Comparison of ENCODE assay signal across 8 cellular contexts in the genomic region with DNA sequence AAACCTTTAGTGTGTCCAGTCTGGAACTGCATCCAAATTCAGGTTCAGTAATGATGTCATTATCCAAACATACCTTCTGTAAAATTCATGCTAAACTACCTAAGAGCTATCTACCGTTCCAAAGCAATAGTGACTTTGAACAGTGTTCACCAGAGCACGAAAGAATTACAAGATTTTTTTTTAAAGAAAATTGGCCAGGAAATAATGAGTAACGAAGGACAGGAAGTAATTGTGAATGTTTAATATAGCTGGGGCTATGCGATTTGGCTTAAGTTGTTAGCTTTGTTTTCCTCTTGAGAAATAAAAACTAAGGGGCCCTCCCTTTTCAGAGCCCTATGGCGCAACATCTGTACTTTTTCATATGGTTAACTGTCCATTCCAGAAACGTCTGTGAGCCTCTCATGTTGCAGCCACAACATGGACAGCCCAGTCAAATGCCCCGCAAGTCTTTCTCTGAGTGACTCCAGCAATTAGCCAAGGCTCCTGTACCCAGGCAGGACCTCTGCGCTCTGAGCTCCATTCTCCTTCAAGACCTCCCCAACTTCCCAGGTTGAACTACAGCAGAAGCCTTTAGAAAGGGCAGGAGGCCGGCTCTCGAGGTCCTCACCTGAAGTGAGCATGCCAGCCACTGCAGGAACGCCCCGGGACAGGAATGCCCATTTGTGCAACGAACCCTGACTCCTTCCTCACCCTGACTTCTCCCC. TPM values are rescaled to one million over a fixed set of nuclear protein-coding genes. Genes with fewer than 3 reads are reported as not detected.
A peak's percentile ranks its signal among the peaks of the same experiment; 100 is the strongest.
DNase-seq lines count a peak whose midpoint lies in the region; ATAC-seq and TF ChIP-seq lines count a peak whose summit lies in the region.

No MANE protein-coding gene starts in this region.

- H3K27ac ChIP-seq in SJCRH30: no peak overlapping the region

- H3K4me1 ChIP-seq in SJCRH30: no peaks in the 10 kb centered on the region

- TF ChIP-seq CTCF in GM12875 (IDR thresholded peaks at IDR 0.05; ENCODE audit: borderline replicate concordance, insufficient read depth, low read depth, low read length): no peak

- H3K9me3 ChIP-seq in SJCRH30 (replicated peaks): no peaks in the 10 kb centered on the region

- peak overlapping the region; percentile 94 for H3K4me3 ChIP-seq in GM12875 (ENCODE audit: low read depth, low read length)
- peak overlapping the region; percentile 59 for H3K4me3 ChIP-seq in SJCRH30

- DNase-seq in SJCRH30 (no peak), epidermal melanocyte (ENCODE audit: insufficient read length, low spot score) (peak; percentile 50), myocyte (ENCODE audit: low read depth) (peak; percentile 55), DMS153 treated with DMSO at 0.1 percent for 48 hours (lab: John Stamatoyannopoulos, UW; ENCODE audit: unreplicated experiment) (no peak), NCI-H1048 (lab: John Stamatoyannopoulos, UW) (no peak)

- no peaks in the 10 kb centered on the region; the same call in 1 of the 2 replicates for H3K27me3 ChIP-seq in SJCRH30

- no peaks in the 10 kb centered on the region for H3K36me3 ChIP-seq in SJCRH30

- ATAC-seq in HG02798 (IDR thresholded peaks at IDR 0.05; ENCODE audit: poor library complexity, unreplicated experiment) (peak; percentile 2), GM19455 (IDR thresholded peaks at IDR 0.05; ENCODE audit: unreplicated experiment) (no peak)

RNA-seq across cellular contexts. Expression of a gene that starts 0.6 kb away (rescaled TPM):
- total RNA-seq in SJCRH30 (2014; rRNA removed; shearing (Covaris generic)): 0.48 and 0.75 TPM in 2 replicates
- total RNA-seq in myocyte: 13.9 and 21.3 TPM in 2 replicates
- polyA plus RNA-seq in myocyte (2012): 8.4 TPM

RNA-seq across cellular contexts. Expression of a gene that starts 37.4 kb away (rescaled TPM):
- total RNA-seq in SJCRH30 (2014; rRNA removed; shearing (Covaris generic)): 0.48 and 0.95 TPM in 2 replicates
- 1,010 and 1,436 TPM in 2 replicates for total RNA-seq in myocyte
- polyA plus RNA-seq in myocyte (2012): 2,635 TPM

Comparison
In these comparisons a context has a peak if more than half of its experiments do, and no peak if none do; other contexts are left out.
1. DNase-seq: peak in epidermal melanocyte (single experiment) and myocyte (single experiment); none in SJCRH30 (0 of 2), DMS153 treated with DMSO at 0.1 percent for 48 hours (single experiment) and NCI-H1048 (single experiment).
2. RNA of a gene that starts 37.4 kb away (total RNA-seq): 1,010 to 1,436 TPM in myocyte; 0.48 to 0.95 TPM in SJCRH30; every median in the first group is over 100 times any median in the second.